Comparison of ENCODE assay signal across 1 cellular context in genomic region chr7:135645296-135645904, GRCh38.
A peak's percentile ranks its signal among the peaks of the same experiment; 100 is the strongest.
TF ChIP-seq lines count a peak whose summit lies in the region.

No MANE protein-coding gene starts in this region.

TF ChIP-seq in K562, 482 proteins besides CTCF, POLR2A, EP300 and RAD21 (continued from another document):
- TF ChIP-seq, protein P1, sequence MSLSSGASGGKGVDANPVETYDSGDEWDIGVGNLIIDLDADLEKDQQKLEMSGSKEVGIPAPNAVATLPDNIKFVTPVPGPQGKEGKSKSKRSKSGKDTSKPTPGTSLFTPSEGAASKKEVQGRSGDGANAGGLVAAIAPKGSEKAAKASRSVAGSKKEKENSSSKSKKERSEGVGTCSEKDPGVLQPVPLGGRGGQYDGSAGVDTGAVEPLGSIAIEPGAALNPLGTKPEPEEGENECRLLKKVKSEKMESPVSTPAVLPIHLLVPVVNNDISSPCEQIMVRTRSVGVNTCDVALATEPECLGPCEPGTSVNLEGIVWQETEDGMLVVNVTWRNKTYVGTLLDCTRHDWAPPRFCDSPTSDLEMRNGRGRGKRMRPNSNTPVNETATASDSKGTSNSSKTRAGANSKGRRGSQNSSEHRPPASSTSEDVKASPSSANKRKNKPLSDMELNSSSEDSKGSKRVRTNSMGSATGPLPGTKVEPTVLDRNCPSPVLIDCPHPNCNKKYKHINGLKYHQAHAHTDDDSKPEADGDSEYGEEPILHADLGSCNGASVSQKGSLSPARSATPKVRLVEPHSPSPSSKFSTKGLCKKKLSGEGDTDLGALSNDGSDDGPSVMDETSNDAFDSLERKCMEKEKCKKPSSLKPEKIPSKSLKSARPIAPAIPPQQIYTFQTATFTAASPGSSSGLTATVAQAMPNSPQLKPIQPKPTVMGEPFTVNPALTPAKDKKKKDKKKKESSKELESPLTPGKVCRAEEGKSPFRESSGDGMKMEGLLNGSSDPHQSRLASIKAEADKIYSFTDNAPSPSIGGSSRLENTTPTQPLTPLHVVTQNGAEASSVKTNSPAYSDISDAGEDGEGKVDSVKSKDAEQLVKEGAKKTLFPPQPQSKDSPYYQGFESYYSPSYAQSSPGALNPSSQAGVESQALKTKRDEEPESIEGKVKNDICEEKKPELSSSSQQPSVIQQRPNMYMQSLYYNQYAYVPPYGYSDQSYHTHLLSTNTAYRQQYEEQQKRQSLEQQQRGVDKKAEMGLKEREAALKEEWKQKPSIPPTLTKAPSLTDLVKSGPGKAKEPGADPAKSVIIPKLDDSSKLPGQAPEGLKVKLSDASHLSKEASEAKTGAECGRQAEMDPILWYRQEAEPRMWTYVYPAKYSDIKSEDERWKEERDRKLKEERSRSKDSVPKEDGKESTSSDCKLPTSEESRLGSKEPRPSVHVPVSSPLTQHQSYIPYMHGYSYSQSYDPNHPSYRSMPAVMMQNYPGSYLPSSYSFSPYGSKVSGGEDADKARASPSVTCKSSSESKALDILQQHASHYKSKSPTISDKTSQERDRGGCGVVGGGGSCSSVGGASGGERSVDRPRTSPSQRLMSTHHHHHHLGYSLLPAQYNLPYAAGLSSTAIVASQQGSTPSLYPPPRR (CRISPR knock-in tag; IDR thresholded peaks at IDR 0.05; ENCODE audit: borderline replicate concordance), result no peak
- no peak for TF ChIP-seq ZNF121 (CRISPR knock-in tag; conservative IDR thresholded peaks at IDR 0.05)
- no peak for TF ChIP-seq HES1 (IDR thresholded peaks at IDR 0.05; ENCODE audit: low read depth)
- peak in 1 of 2 experiments; percentile 26; a peak in 1 of 4 replicates for TF ChIP-seq SRF (CRISPR knock-in tag; IDR thresholded peaks at IDR 0.05)
- TF ChIP-seq CBFA2T2 (conservative IDR thresholded peaks at IDR 0.05), result no peak
- TF ChIP-seq DEAF1 (CRISPR knock-in tag; IDR thresholded peaks at IDR 0.05), result 0 out of 2 replicates have a peak, but pooled peaks have one; percentile 33
- TF ChIP-seq CC2D1A (IDR thresholded peaks at IDR 0.05), result 0 out of 2 replicates have a peak, but pooled peaks have one; percentile 39
- TF ChIP-seq SMC3 (conservative IDR thresholded peaks at IDR 0.05; ENCODE audit: insufficient read depth, low read depth, low read length), result peak; percentile 50
- no peak for TF ChIP-seq ZNF347 (CRISPR knock-in tag; IDR thresholded peaks at IDR 0.05; ENCODE audit: low read depth)
- TF ChIP-seq NCOA2 (IDR thresholded peaks at IDR 0.05; ENCODE audit: partially characterized antibody in 2 of 2), result no peak
- TF ChIP-seq FOXK2 (conservative IDR thresholded peaks at IDR 0.05 in 1 of 2, IDR thresholded peaks at IDR 0.05 in 1 of 2; ENCODE audit: low read depth in 2 of 2), result 0 out of 4 replicates have a peak, but pooled peaks of 1 of the 2 experiments have one; percentile 14
- TF ChIP-seq NFATC3 (IDR thresholded peaks at IDR 0.05), result no peak
- TF ChIP-seq MAZ (CRISPR knock-in tag; conservative IDR thresholded peaks at IDR 0.05 in 1 of 2, IDR thresholded peaks at IDR 0.05 in 1 of 2), result 0 out of 4 replicates have a peak, but pooled peaks of 1 of the 2 experiments have one; percentile 28
- TF ChIP-seq ETV6 (IDR thresholded peaks at IDR 0.05; ENCODE audit: borderline replicate concordance in 1 of 2, low read depth in 2 of 2, low read length in 1 of 2), result no peak
- no peak for TF ChIP-seq ETV6 (CRISPR knock-in tag; IDR thresholded peaks at IDR 0.05; ENCODE audit: borderline replicate concordance)
- no peak for TF ChIP-seq NR0B1 (IDR thresholded peaks at IDR 0.05; ENCODE audit: partially characterized antibody)
- TF ChIP-seq, protein P2, sequence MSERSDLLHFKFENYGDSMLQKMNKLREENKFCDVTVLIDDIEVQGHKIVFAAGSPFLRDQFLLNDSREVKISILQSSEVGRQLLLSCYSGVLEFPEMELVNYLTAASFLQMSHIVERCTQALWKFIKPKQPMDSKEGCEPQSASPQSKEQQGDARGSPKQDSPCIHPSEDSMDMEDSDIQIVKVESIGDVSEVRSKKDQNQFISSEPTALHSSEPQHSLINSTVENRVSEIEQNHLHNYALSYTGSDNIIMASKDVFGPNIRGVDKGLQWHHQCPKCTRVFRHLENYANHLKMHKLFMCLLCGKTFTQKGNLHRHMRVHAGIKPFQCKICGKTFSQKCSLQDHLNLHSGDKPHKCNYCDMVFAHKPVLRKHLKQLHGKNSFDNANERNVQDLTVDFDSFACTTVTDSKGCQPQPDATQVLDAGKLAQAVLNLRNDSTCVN (CRISPR knock-in tag; IDR thresholded peaks at IDR 0.05), result no peak
- TF ChIP-seq GABPB1 (CRISPR knock-in tag; IDR thresholded peaks at IDR 0.05), result 0 out of 2 replicates have a peak, but pooled peaks have one; percentile 16
- TF ChIP-seq NCOR1 (IDR thresholded peaks at IDR 0.05), result no peak
- TF ChIP-seq TEAD4 (IDR thresholded peaks at IDR 0.05; ENCODE audit: low read length), result 0 out of 2 replicates have a peak, but pooled peaks have one; percentile 19
- TF ChIP-seq TEAD4 (CRISPR knock-in tag; IDR thresholded peaks at IDR 0.05; ENCODE audit: borderline replicate concordance), result no peak
- peak; percentile 47; the same call in 1 of the 2 replicates for TF ChIP-seq KLF16 (IDR thresholded peaks at IDR 0.05)
- TF ChIP-seq, protein P3, sequence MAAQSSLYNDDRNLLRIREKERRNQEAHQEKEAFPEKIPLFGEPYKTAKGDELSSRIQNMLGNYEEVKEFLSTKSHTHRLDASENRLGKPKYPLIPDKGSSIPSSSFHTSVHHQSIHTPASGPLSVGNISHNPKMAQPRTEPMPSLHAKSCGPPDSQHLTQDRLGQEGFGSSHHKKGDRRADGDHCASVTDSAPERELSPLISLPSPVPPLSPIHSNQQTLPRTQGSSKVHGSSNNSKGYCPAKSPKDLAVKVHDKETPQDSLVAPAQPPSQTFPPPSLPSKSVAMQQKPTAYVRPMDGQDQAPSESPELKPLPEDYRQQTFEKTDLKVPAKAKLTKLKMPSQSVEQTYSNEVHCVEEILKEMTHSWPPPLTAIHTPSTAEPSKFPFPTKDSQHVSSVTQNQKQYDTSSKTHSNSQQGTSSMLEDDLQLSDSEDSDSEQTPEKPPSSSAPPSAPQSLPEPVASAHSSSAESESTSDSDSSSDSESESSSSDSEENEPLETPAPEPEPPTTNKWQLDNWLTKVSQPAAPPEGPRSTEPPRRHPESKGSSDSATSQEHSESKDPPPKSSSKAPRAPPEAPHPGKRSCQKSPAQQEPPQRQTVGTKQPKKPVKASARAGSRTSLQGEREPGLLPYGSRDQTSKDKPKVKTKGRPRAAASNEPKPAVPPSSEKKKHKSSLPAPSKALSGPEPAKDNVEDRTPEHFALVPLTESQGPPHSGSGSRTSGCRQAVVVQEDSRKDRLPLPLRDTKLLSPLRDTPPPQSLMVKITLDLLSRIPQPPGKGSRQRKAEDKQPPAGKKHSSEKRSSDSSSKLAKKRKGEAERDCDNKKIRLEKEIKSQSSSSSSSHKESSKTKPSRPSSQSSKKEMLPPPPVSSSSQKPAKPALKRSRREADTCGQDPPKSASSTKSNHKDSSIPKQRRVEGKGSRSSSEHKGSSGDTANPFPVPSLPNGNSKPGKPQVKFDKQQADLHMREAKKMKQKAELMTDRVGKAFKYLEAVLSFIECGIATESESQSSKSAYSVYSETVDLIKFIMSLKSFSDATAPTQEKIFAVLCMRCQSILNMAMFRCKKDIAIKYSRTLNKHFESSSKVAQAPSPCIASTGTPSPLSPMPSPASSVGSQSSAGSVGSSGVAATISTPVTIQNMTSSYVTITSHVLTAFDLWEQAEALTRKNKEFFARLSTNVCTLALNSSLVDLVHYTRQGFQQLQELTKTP (IDR thresholded peaks at IDR 0.05; ENCODE audit: low read depth in 1 of 2, partially characterized antibody in 2 of 2), result no peak
- no peak for TF ChIP-seq NUFIP1 (IDR thresholded peaks at IDR 0.05; ENCODE audit: partially characterized antibody)
- 0 out of 2 replicates have a peak, but pooled peaks have one; percentile 17 for TF ChIP-seq PATZ1 (CRISPR knock-in tag; IDR thresholded peaks at IDR 0.05; ENCODE audit: borderline replicate concordance)
- no peak for TF ChIP-seq SRSF7 (optimal IDR thresholded peaks at IDR 0.05; ENCODE audit: low read depth, low read length)
- TF ChIP-seq SMARCE1 (IDR thresholded peaks at IDR 0.05), result 0 out of 2 replicates have a peak, but pooled peaks have one; percentile 21
- no peak for TF ChIP-seq PCBP1 (IDR thresholded peaks at IDR 0.05; ENCODE audit: low read depth, low read length, poor library complexity, severe bottlenecking)
- TF ChIP-seq ZNF668 (CRISPR knock-in tag; IDR thresholded peaks at IDR 0.05), result no peak
- no peak for TF ChIP-seq SNAPC5 (CRISPR knock-in tag; IDR thresholded peaks at IDR 0.05)
- 0 out of 2 replicates have a peak, but pooled peaks have one; percentile 35 for TF ChIP-seq ZNF431 (CRISPR knock-in tag; IDR thresholded peaks at IDR 0.05)
